ENCODE assay signal across 13 cellular contexts in the genomic region with DNA sequence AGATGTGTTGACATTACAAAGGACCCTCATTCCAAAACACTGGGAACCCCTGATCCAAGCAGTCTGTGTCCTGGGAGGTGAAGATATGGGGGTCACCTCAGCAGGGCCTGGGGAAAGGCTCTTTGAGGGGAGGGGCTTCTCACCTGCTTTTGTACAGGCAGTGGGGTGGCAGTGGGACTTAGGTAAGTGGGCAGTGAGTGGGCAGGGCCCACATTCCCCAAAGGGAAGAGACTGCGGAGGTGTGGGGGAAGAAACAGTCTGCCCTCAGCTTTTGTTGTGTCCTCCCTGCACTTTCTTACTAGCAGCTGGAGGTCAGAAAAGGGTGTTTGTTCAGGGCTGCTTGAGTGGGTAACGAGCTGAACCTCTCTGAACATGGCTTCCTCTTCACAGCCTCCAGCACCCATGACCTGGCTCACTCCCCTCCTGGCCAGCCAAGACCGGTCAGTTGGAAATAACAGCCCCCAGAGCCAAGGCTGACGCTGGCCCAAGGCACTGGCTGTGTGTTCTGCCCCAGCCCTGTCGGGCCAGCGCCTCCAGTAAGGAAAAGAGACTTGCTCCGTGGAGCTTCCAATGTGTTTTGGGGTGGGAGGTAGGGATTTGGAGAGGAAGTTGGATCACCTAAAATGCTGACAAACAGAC.
"Had no signal": no experiment of that assay in that cellular context is flagged by ENCODE, and none has a peak within 500 bp of the region (broad histone marks: within the 10 kb centered on the region; RNA-seq: fewer than 3 reads in every experiment).

No MANE protein-coding gene starts in this region.

- H2AFZ ChIP-seq: hepatocyte had no signal

- H3K4me3 ChIP-seq: esophagus muscularis mucosa, hepatocyte, right atrium auricular region, skin epidermis, stomach had no signal

- H3K4me2 ChIP-seq: hepatocyte had no signal

- DNase-seq: activated CD4-positive, alpha-beta T cell treated with anti-CD3 and anti-CD28 coated beads, Interleukin-2, amount 50 U/mL, for 4 hours; activated gamma-delta T cell; effector CD8-positive, alpha-beta T cell; stimulated activated CD4-positive, alpha-beta T cell treated with anti-CD3 and anti-CD28 coated beads, Interleukin-15, amount 100 ng/mL, for 24 hours; stimulated activated CD4-positive, alpha-beta T cell treated with anti-CD3 and anti-CD28 coated beads, Interleukin-2, amount 100 ng/mL, for 48 hours; stomach; T-helper 2 cell had no signal

- H3K79me2 ChIP-seq: hepatocyte had no signal

- H3K27me3 ChIP-seq: esophagus muscularis mucosa, hepatocyte, right atrium auricular region, stomach had no signal

- H3K27ac ChIP-seq: esophagus muscularis mucosa, hepatocyte, right atrium auricular region had no signal

- FAIRE-seq: bronchial epithelial cell, TTC549 had no signal

- H3K36me3 ChIP-seq: esophagus muscularis mucosa, right atrium auricular region, stomach had no signal

- H3K9me3 ChIP-seq: esophagus muscularis mucosa, stomach had no signal
